ENCODE assay signal across 15 cellular contexts in genomic region chr6:106050538-106050937, GRCh38.
"Had no signal": no experiment of that assay in that cellular context is flagged by ENCODE, and none has a peak within 500 bp of the region (broad histone marks: within the 10 kb centered on the region; RNA-seq: fewer than 3 reads in every experiment).

No MANE protein-coding gene starts in this region.

- H3K9me3 ChIP-seq: ovary had no signal

- H3K36me3 Mint-ChIP-seq: naive thymus-derived CD8-positive, alpha-beta T cell had no signal

- H3K27ac ChIP-seq: foreskin keratinocyte, ovary had no signal

- DNase-seq: effector memory CD4-positive, alpha-beta T cell; foreskin keratinocyte; head of caudate nucleus; hypothalamus; kidney glomerular epithelial cell; nucleus accumbens; ovary; right cardiac atrium; small intestine; stimulated activated CD4-positive, alpha-beta T cell treated with anti-CD3 and anti-CD28 coated beads, Interleukin-2, amount 100 ng/mL, for 48 hours; stimulated activated naive CD4-positive, alpha-beta T cell treated with Interleukin-2 at 50 U/mL for 16 hours; trophoblast cell had no signal

- FAIRE-seq: islet of Langerhans, small intestine had no signal

- H3K4me3 ChIP-seq: ovary had no signal

- H3K36me3 ChIP-seq: ovary had no signal

- H3K27me3 ChIP-seq: foreskin keratinocyte, ovary had no signal

- H3K9me3 Mint-ChIP-seq: naive thymus-derived CD8-positive, alpha-beta T cell; neural crest cell had no signal

- ATAC-seq: foreskin keratinocyte, right cardiac atrium had no signal

- H3K4me3 Mint-ChIP-seq: naive thymus-derived CD8-positive, alpha-beta T cell; neural crest cell had no signal

- H3K4me1 ChIP-seq: foreskin keratinocyte had no signal
